19 cellular contexts compared by ENCODE assay signal in the genomic region with DNA sequence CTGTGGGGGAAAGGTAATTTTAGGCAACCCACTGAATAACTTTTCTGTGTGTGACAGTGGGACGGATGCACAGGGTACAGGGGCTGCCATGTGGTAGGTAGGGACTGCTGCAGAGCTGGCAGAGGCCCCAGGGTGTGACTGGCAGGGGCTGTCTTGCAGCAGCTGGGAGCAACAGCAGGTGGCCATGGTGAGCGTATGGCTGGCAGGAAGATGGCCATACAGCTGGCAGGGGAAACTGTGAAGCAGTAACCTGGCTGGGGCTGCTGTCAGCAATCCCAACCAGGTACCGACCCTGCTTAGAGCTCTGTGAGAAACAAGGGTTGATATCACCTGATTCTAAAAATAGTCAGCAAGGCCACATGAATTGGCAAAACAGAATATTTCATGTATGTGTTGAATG.
DNase-seq lines count a peak whose midpoint lies in the region; ATAC-seq and TF ChIP-seq lines count a peak whose summit lies in the region.
"Had no signal": no experiment of that assay in that cellular context is flagged by ENCODE, and none has a peak within 500 bp of the region (broad histone marks: within the 10 kb centered on the region; RNA-seq: fewer than 3 reads in every experiment).

No MANE protein-coding gene starts in this region.

- no peak overlapping the region for H3K4me3 Mint-ChIP-seq in neural progenitor cell
- H3K4me3 Mint-ChIP-seq: activated T-cell treated with anti-CD3 and anti-CD28 coated beads, Interleukin-2, amount 50 U/mL, for 24 hours; brain; CD8-positive, alpha-beta T cell; T-helper 1 cell treated with Interleukin-12 subunit alpha and Interleukin-12 subunit beta and Interleukin-4 antibody, amounts not matched to agents 30 μg/mL and 1 μg/mL, for 36 hours had no signal

- H3K27me3 Mint-ChIP-seq in neural progenitor cell (ENCODE audit: insufficient read depth, low read depth) = no peaks in the 10 kb centered on the region
- H3K27me3 Mint-ChIP-seq: brain had no signal

- peaks cover 33% of the 10 kb centered on the region for H3K4me1 Mint-ChIP-seq in neural progenitor cell

- H3K4me3 ChIP-seq in HEK293 (ENCODE audit: low read depth, low read length) (no peak overlapping the region), neural progenitor cell (no peak overlapping the region)
- H3K4me3 ChIP-seq: lower lobe of right lung had no signal

- H3K4me2 ChIP-seq in neural progenitor cell = peak overlapping the region; percentile 37

- H3F3A ChIP-seq in neural progenitor cell (ENCODE audit: low read depth) = peaks cover 65% of the 10 kb centered on the region

- no peak for ATAC-seq in Right ventricle myocardium inferior
- no peak for ATAC-seq in GM21737 (IDR thresholded peaks at IDR 0.05; ENCODE audit: unreplicated experiment)
- ATAC-seq: CD8-positive, alpha-beta T cell; lower lobe of right lung; Panc1 had no signal

- H3K9me3 ChIP-seq in HEK293 (ENCODE audit: control insufficient read depth, insufficient read depth, low read depth, low read length) = no peaks in the 10 kb centered on the region
- H3K9me3 ChIP-seq in neural progenitor cell (ENCODE audit: low read depth) = no peaks in the 10 kb centered on the region
- H3K9me3 ChIP-seq: lower lobe of right lung had no signal

- no peaks in the 10 kb centered on the region for H4K20me1 ChIP-seq in neural progenitor cell (ENCODE audit: low read depth)

- POLR2A ChIA-PET in HEK293 (lab: Yijun Ruan, JAX) = no interaction called here

- intact Hi-C loops in Right ventricle myocardium inferior (cut with DNase I) = no loop called here

- H3K79me2 ChIP-seq in neural progenitor cell (ENCODE audit: low read depth) = no peaks in the 10 kb centered on the region

- H3K27ac Mint-ChIP-seq in neural progenitor cell = no peak overlapping the region
- H3K27ac Mint-ChIP-seq: activated T-cell treated with anti-CD3 and anti-CD28 coated beads, Interleukin-2, amount 50 U/mL, for 24 hours; CD8-positive, alpha-beta T cell; T-helper 1 cell treated with Interleukin-12 subunit alpha and Interleukin-12 subunit beta and Interleukin-4 antibody, amounts not matched to agents 30 μg/mL and 1 μg/mL, for 36 hours had no signal

- CTCF ChIA-PET in HEK293 (lab: Yijun Ruan, JAX) = no interaction called here

- no peaks in the 10 kb centered on the region for H3K4me1 ChIP-seq in HEK293 (ENCODE audit: control insufficient read depth, insufficient read depth, low read length)
- H3K4me1 ChIP-seq in neural progenitor cell = peaks cover 68% of the 10 kb centered on the region
- H3K4me1 ChIP-seq: lower lobe of right lung had no signal

- H3K27ac ChIP-seq in HEK293 (ENCODE audit: extremely low read depth, low read depth, low read length) (no peak overlapping the region), neural progenitor cell (peak overlapping the region; percentile 36)
- H3K27ac ChIP-seq: epithelial cell of prostate, lower lobe of right lung had no signal

- H3K9me3 Mint-ChIP-seq in neural progenitor cell = peaks cover 7% of the 10 kb centered on the region
- H3K9me3 Mint-ChIP-seq: activated T-cell treated with anti-CD3 and anti-CD28 coated beads, Interleukin-2, amount 50 U/mL, for 24 hours; brain; CD8-positive, alpha-beta T cell; T-helper 1 cell treated with Interleukin-12 subunit alpha and Interleukin-12 subunit beta and Interleukin-4 antibody, amounts not matched to agents 30 μg/mL and 1 μg/mL, for 36 hours had no signal

- no peak for TF ChIP-seq CTCF in HEK293 (tag by site-specific recombination; IDR thresholded peaks at IDR 0.05)
- no peak for TF ChIP-seq CTCF in neural progenitor cell (IDR thresholded peaks at IDR 0.05)

- no peak overlapping the region for H2AFZ ChIP-seq in neural progenitor cell (replicated peaks)

- DNase-seq in NCI-H2081 (lab: John Stamatoyannopoulos, UW) = peak; percentile 56 to 78
- DNase-seq in NCI-H2081 treated with DMSO at 0.1 percent for 48 hours (lab: John Stamatoyannopoulos, UW) = no peak
- peak; percentile 3 for DNase-seq in SHP77 treated with DMSO at 0.1 percent for 48 hours (lab: John Stamatoyannopoulos, UW)
- peak; percentile 8 for DNase-seq in neural progenitor cell (ENCODE audit: low spot score)
- DNase-seq in Right ventricle myocardium inferior (ENCODE audit: missing footprints) = no peak
- no peak for DNase-seq in DMS153 (lab: John Stamatoyannopoulos, UW)
- DNase-seq: activated CD4-positive, alpha-beta T cell treated with anti-CD3 and anti-CD28 coated beads for 4 hours; activated T-cell treated with anti-CD3 and anti-CD28 coated beads, Interleukin-2, amount 50 U/mL, for 24 hours; CD8-positive, alpha-beta T cell; DMS79 treated with DMSO at 0.1 percent for 48 hours; Kasumi-1; lower lobe of right lung; stimulated activated CD4-positive, alpha-beta T cell treated with anti-CD3 and anti-CD28 coated beads, Interleukin-1b, Interleukin-23, amount 100 ng/mL, for 48 hours had no signal

- H3K36me3 Mint-ChIP-seq in neural progenitor cell = peaks cover 2% of the 10 kb centered on the region
- H3K36me3 Mint-ChIP-seq: brain; CD8-positive, alpha-beta T cell had no signal

- H3K36me3 ChIP-seq in HEK293 (ENCODE audit: control insufficient read depth in 2 of 2, insufficient read depth in 1 of 2, low read length in 2 of 2) = no peaks in the 10 kb centered on the region
- H3K36me3 ChIP-seq in neural progenitor cell = no peaks in the 10 kb centered on the region
- H3K36me3 ChIP-seq: lower lobe of right lung had no signal

- no peaks in the 10 kb centered on the region for H3K27me3 ChIP-seq in neural progenitor cell

- H3K9ac ChIP-seq in neural progenitor cell = no peak overlapping the region

TF ChIP-seq in HEK293, 187 proteins besides CTCF, POLR2A, EP300 and RAD21:
- TF ChIP-seq FEZF1 (tag by site-specific recombination; IDR thresholded peaks at IDR 0.05) (no peak), ZIC2 (tag by site-specific recombination; IDR thresholded peaks at IDR 0.05) (peak; percentile 73)

Comparison
In these comparisons a context has a peak if more than half of its experiments do, and no peak if none do; other contexts are left out.
1. DNase-seq: peak in NCI-H2081 (2 of 2), SHP77 treated with DMSO at 0.1 percent for 48 hours (single experiment) and neural progenitor cell (single experiment); none in NCI-H2081 treated with DMSO at 0.1 percent for 48 hours (single experiment), Right ventricle myocardium inferior (single experiment) and DMS153 (single experiment).